Comparison of ENCODE assay signal across 13 cellular contexts in the genomic region with DNA sequence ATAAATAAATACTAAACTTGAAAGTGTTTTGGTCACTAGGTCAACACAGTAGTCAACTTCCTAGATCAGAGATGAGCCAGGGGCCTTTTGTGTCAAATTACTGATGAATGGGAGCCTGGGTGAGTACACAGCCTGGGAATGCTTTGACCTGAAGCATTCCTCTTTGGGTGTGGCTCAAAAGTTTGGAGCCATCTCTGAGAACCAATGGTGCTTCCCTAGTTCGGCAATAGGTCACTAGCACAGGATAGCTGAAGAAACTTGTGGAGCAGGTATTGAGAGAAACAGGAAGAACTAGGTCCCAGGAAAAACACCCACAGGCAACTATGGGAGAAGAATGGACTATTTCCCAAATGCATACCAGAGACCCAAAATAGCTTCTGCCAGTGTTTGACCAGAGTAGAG. TPM values are rescaled to one million over a fixed set of nuclear protein-coding genes. Genes with fewer than 3 reads are reported as not detected.
DNase-seq lines count a peak whose midpoint lies in the region; ATAC-seq, FAIRE-seq and TF ChIP-seq lines count a peak whose summit lies in the region.
"Had no signal": no experiment of that assay in that cellular context is flagged by ENCODE, and none has a peak within 500 bp of the region (broad histone marks: within the 10 kb centered on the region; RNA-seq: fewer than 3 reads in every experiment).

No MANE protein-coding gene starts in this region.

- dilution Hi-C loops in keratinocyte (cut with MboI; ENCODE audit: extremely low pct_ligation_motif_present, low sequenced_read_pairs): no loop called here

- peak; percentile 90 for FAIRE-seq in keratinocyte (lab: Jason Lieb, UNC)

- H3K27ac ChIP-seq in RWPE2 (ENCODE audit: poor library complexity, severe bottlenecking) (peak overlapping the region; percentile 86), keratinocyte (ENCODE audit: control insufficient read depth, insufficient read depth, low read length) (peak overlapping the region; percentile 80), skin epidermis (peak overlapping the region in 12 of 21 experiments; percentile 0 to 75 (median 46))

- TF ChIP-seq CTCF in RWPE2 (IDR thresholded peaks at IDR 0.05; ENCODE audit: poor library complexity, severe bottlenecking): no peak
- TF ChIP-seq CTCF in keratinocyte (optimal IDR thresholded peaks at IDR 0.05 in 1 of 3, IDR thresholded peaks at IDR 0.05 in 1 of 3, conservative IDR thresholded peaks at IDR 0.05 in 1 of 3; ENCODE audit: extremely low read depth in 1 of 3, insufficient read depth in 2 of 3, low read length in 3 of 3): no peak

- no peak overlapping the region for H2AFZ ChIP-seq in keratinocyte (ENCODE audit: control insufficient read depth, low read length)

- H3K27me3 ChIP-seq in RWPE2 (ENCODE audit: insufficient read depth, poor library complexity, severe bottlenecking) (no peaks in the 10 kb centered on the region), keratinocyte (ENCODE audit: control insufficient read depth, extremely low read depth, insufficient read depth, low read length) (no peaks in the 10 kb centered on the region)

- no peaks in the 10 kb centered on the region for H4K20me1 ChIP-seq in keratinocyte (ENCODE audit: control insufficient read depth, extremely low read depth, insufficient read depth, low read length)

- peak overlapping the region; percentile 47 for H3K9ac ChIP-seq in keratinocyte (ENCODE audit: control insufficient read depth, extremely low read depth, insufficient read depth, low read length)

- H3K4me3 ChIP-seq in RWPE2 (ENCODE audit: severe bottlenecking): no peak overlapping the region
- peak overlapping the region in 2 of 3 experiments; percentile 48 to 53 for H3K4me3 ChIP-seq in keratinocyte (ENCODE audit: control insufficient read depth in 2 of 3, extremely low read depth in 1 of 3, insufficient read depth in 2 of 3, low read depth in 1 of 3, low read length in 3 of 3)
- H3K4me3 ChIP-seq in skin epidermis: no peak overlapping the region

- H3K9me3 ChIP-seq in RWPE2 (ENCODE audit: severe bottlenecking) (no peaks in the 10 kb centered on the region), keratinocyte (ENCODE audit: control insufficient read depth, low read depth, low read length) (no peaks in the 10 kb centered on the region)

- 0 out of 2 replicates have a peak, but pooled peaks cover 3% of the 10 kb centered on the region for H3K36me3 ChIP-seq in RWPE2 (ENCODE audit: low read depth)
- H3K36me3 ChIP-seq in keratinocyte (ENCODE audit: control insufficient read depth in 2 of 2, extremely low read depth in 1 of 2, insufficient read depth in 2 of 2, low read length in 2 of 2): peaks cover 0 to 9% of the 10 kb centered on the region in 2 experiments

- peaks cover 85% of the 10 kb centered on the region for H3K79me2 ChIP-seq in keratinocyte (ENCODE audit: control insufficient read depth, insufficient read depth, low read length)

- peak overlapping the region; percentile 86 for H3K4me2 ChIP-seq in keratinocyte (ENCODE audit: control insufficient read depth, extremely low read depth, insufficient read depth, low read depth, low read length)

- peak; percentile 28 for DNase-seq in HCEC 1CT
- DNase-seq in RWPE2 (ENCODE audit: low spot score): peak; percentile 81
- DNase-seq in keratinocyte (ENCODE audit: low read depth, low spot score): peak; percentile 72
- DNase-seq in cerebellar nuclear complex (lab: John Stamatoyannopoulos, UW): no peak
- no peak for DNase-seq in activated CD4-positive, alpha-beta T cell treated with anti-CD3 and anti-CD28 coated beads for 48 hours
- DNase-seq in NCI-H524 (lab: John Stamatoyannopoulos, UW): no peak
- DNase-seq: activated CD4-positive, alpha-beta memory T cell treated with anti-CD3 and anti-CD28 coated beads for 36 hours; activated naive CD4-positive, alpha-beta T cell treated with anti-CD3 and anti-CD28 coated beads, Interleukin-2, amount 10 ng/mL, durations not matched to agents 7 days and 5 days; DMS79; NCI-H526 treated with DMSO at 0.1 percent for 48 hours; stimulated activated CD4-positive, alpha-beta T cell treated with anti-CD3 and anti-CD28 coated beads, Interleukin-4, amount 100 ng/mL, for 24 hours; substantia nigra had no signal

- peaks cover 3% of the 10 kb centered on the region for H3K9me1 ChIP-seq in keratinocyte (ENCODE audit: control insufficient read depth, extremely low read depth, insufficient read depth, low read length)

- H3K4me1 ChIP-seq in RWPE2 (ENCODE audit: insufficient read depth, poor library complexity, severe bottlenecking): peaks cover 43% of the 10 kb centered on the region
- H3K4me1 ChIP-seq in keratinocyte (ENCODE audit: control insufficient read depth, extremely low read depth, insufficient read depth, low read length): peaks cover 58% of the 10 kb centered on the region

- ATAC-seq in RWPE2 (ENCODE audit: low read depth): peak; percentile 89

RNA-seq across cellular contexts. Expression of gene PLXND1, which starts 56.6 kb away (rescaled TPM):
- polyA plus RNA-seq in keratinocyte: 0.09 to 0.36 TPM (median 0.25 TPM) in 3 replicates
- 0.81 TPM for polyA plus RNA-seq in keratinocyte (2011; ENCODE audit: low read depth)
- 0.09 and 0.27 TPM in 2 replicates for polyA plus RNA-seq in keratinocyte (2011; cell fraction: cytosol; rRNA removed)
- 0.61 and 0.93 TPM in 2 replicates for polyA plus RNA-seq in keratinocyte (2011; cell fraction: nucleus; rRNA removed)
- 0.36 and 1.3 TPM in 2 replicates for polyA plus RNA-seq in keratinocyte (2012; ENCODE audit: low replicate concordance)
- 0.10 to 0.92 TPM (median 0.59 TPM) in 3 replicates for polyA minus RNA-seq in keratinocyte
- not detected for polyA minus RNA-seq in keratinocyte (2011; cell fraction: cytosol; rRNA and poly(A)+ RNA removed)
- 1.8 and 1.9 TPM in 2 replicates for polyA minus RNA-seq in keratinocyte (2011; cell fraction: nucleus; rRNA and poly(A)+ RNA removed)

Comparison
In these comparisons a context has a peak if more than half of its experiments do, and no peak if none do; other contexts are left out.
1. DNase-seq: peak in HCEC 1CT (single experiment), RWPE2 (single experiment) and keratinocyte (single experiment); none in cerebellar nuclear complex (0 of 2), activated CD4-positive, alpha-beta T cell treated with anti-CD3 and anti-CD28 coated beads for 48 hours (single experiment) and NCI-H524 (0 of 2).
2. H3K4me3 ChIP-seq: peak in keratinocyte (2 of 3); none in RWPE2 (single experiment) and skin epidermis (0 of 7).
3. Peak in every context shown above with its lines, with median percentiles within 50 percentile points of each other: H3K27ac ChIP-seq.